1 cellular context compared by ENCODE assay signal in genomic region chr17:28204244-28204643, GRCh38.
TF ChIP-seq lines count a peak whose summit lies in the region.

No MANE protein-coding gene starts in this region.

TF ChIP-seq in K562, 482 proteins besides CTCF, POLR2A, EP300 and RAD21 (continued from another document):
- TF ChIP-seq ZBTB5 (IDR thresholded peaks at IDR 0.05), result no peak
- TF ChIP-seq NRF1 (conservative IDR thresholded peaks at IDR 0.05 in 1 of 2, IDR thresholded peaks at IDR 0.05 in 1 of 2), result no peak
- no peak for TF ChIP-seq CEBPB (tag; IDR thresholded peaks at IDR 0.05)
- no peak for TF ChIP-seq CGGBP1 (CRISPR knock-in tag; IDR thresholded peaks at IDR 0.05)
- no peak for TF ChIP-seq BRF2 (IDR thresholded peaks at IDR 0.05; ENCODE audit: borderline replicate concordance, insufficient read depth, insufficient read length)
- no peak for TF ChIP-seq EP400 (IDR thresholded peaks at IDR 0.05)
